ENCODE assay signal across 8 cellular contexts in genomic region chr2:113080134-113080533, GRCh38. TPM values are rescaled to one million over a fixed set of nuclear protein-coding genes. Genes with fewer than 3 reads are reported as not detected.
DNase-seq lines count a peak whose midpoint lies in the region; ATAC-seq and TF ChIP-seq lines count a peak whose summit lies in the region.

No MANE protein-coding gene starts in this region.

- H3K4me1 Mint-ChIP-seq in CD4-positive, CD25-positive, alpha-beta regulatory T cell: peaks cover 0 to 4% (median 1%) of the 10 kb centered on the region in 4 donors

- TF ChIP-seq CTCF in HEK293 (tag by site-specific recombination; IDR thresholded peaks at IDR 0.05) (no peak), Peyer's patch (IDR thresholded peaks at IDR 0.05) (peak in 4 of 6 experiments; percentile 50 to 65 (median 60)), omental fat pad (IDR thresholded peaks at IDR 0.05) (no peak)

- H3K9me3 Mint-ChIP-seq in CD4-positive, CD25-positive, alpha-beta regulatory T cell: peaks cover 0 to 7% (median 0%) of the 10 kb centered on the region in 7 donors
- no peaks in the 10 kb centered on the region for H3K9me3 Mint-ChIP-seq in activated naive CD4-positive, alpha-beta T cell treated with anti-CD3 and anti-CD28 coated beads, Interleukin-2, amount 50 U/mL, for 72 hours

- DNase-seq in CD4-positive, CD25-positive, alpha-beta regulatory T cell: peak in 2 of 3 donors; percentile 27 to 38
- no peak for DNase-seq in Peyer's patch
- peak in 1 of 2 donors; percentile 67 for DNase-seq in activated naive CD4-positive, alpha-beta T cell treated with anti-CD3 and anti-CD28 coated beads, Interleukin-2, amount 50 U/mL, for 72 hours (ENCODE audit: low spot score in 2 of 2)
- DNase-seq in iPS DF 4.7 (ENCODE audit: extremely low read depth, low spot score): peak; percentile 22
- peak; percentile 56 for DNase-seq in stimulated activated CD4-positive, alpha-beta T cell treated with anti-CD3 and anti-CD28 coated beads, Interleukin-4, amount 100 ng/mL, for 24 hours
- DNase-seq in NCI-H2081 treated with DMSO at 0.1 percent for 48 hours (lab: John Stamatoyannopoulos, UW): no peak
- DNase-seq in omental fat pad (ENCODE audit: low spot score): no peak

- H3K4me1 ChIP-seq in CD4-positive, CD25-positive, alpha-beta regulatory T cell (ENCODE audit: control insufficient read depth, insufficient read depth, low read length, poor library complexity, severe bottlenecking): no peaks in the 10 kb centered on the region
- H3K4me1 ChIP-seq in HEK293 (ENCODE audit: control insufficient read depth, insufficient read depth, low read length): no peaks in the 10 kb centered on the region
- no peaks in the 10 kb centered on the region for H3K4me1 ChIP-seq in Peyer's patch

- no peaks in the 10 kb centered on the region for H3K36me3 ChIP-seq in CD4-positive, CD25-positive, alpha-beta regulatory T cell (ENCODE audit: control insufficient read depth, insufficient read depth, low read length)
- H3K36me3 ChIP-seq in HEK293 (ENCODE audit: control insufficient read depth in 2 of 2, insufficient read depth in 1 of 2, low read length in 2 of 2): no peaks in the 10 kb centered on the region
- no peaks in the 10 kb centered on the region for H3K36me3 ChIP-seq in Peyer's patch

- H3K36me3 Mint-ChIP-seq in CD4-positive, CD25-positive, alpha-beta regulatory T cell: no peaks in the 10 kb centered on the region
- H3K36me3 Mint-ChIP-seq in activated naive CD4-positive, alpha-beta T cell treated with anti-CD3 and anti-CD28 coated beads, Interleukin-2, amount 50 U/mL, for 72 hours: no peaks in the 10 kb centered on the region

- peak; percentile 47 to 52 for ATAC-seq in CD4-positive, CD25-positive, alpha-beta regulatory T cell (ENCODE audit: low read depth in 2 of 2)
- ATAC-seq in activated naive CD4-positive, alpha-beta T cell treated with anti-CD3 and anti-CD28 coated beads, Interleukin-2, amount 50 U/mL, for 72 hours: peak; percentile 56 to 72
- no peak for ATAC-seq in omental fat pad (ENCODE audit: low FRiP score)

- H3K27ac Mint-ChIP-seq in CD4-positive, CD25-positive, alpha-beta regulatory T cell: no peak overlapping the region
- no peak overlapping the region for H3K27ac Mint-ChIP-seq in activated naive CD4-positive, alpha-beta T cell treated with anti-CD3 and anti-CD28 coated beads, Interleukin-2, amount 50 U/mL, for 72 hours

- H3K27me3 ChIP-seq in CD4-positive, CD25-positive, alpha-beta regulatory T cell (ENCODE audit: control insufficient read depth, insufficient read depth, low read length): no peaks in the 10 kb centered on the region
- H3K27me3 ChIP-seq in Peyer's patch: no peaks in the 10 kb centered on the region

- CTCF ChIA-PET in HEK293 (lab: Yijun Ruan, JAX): interaction anchor here (0.6 to 2.3 kb wide), 41 partner anchors 10 to 311 kb away, joined by 3 to 27 read pairs (median 4); partner anchors contain the start of gene IL1F10

- TF ChIP-seq POLR2A in Peyer's patch (IDR thresholded peaks at IDR 0.05): no peak

- no peaks in the 10 kb centered on the region for H3K9me3 ChIP-seq in CD4-positive, CD25-positive, alpha-beta regulatory T cell (ENCODE audit: control insufficient read depth in 2 of 2, low read length in 2 of 2)
- H3K9me3 ChIP-seq in HEK293 (ENCODE audit: control insufficient read depth, insufficient read depth, low read depth, low read length) (no peaks in the 10 kb centered on the region), Peyer's patch (no peaks in the 10 kb centered on the region)

- POLR2A ChIA-PET in HEK293 (lab: Yijun Ruan, JAX): no interaction called here

- peaks cover 30% of the 10 kb centered on the region for H3K27me3 Mint-ChIP-seq in CD4-positive, CD25-positive, alpha-beta regulatory T cell

- no peak overlapping the region for H3K27ac ChIP-seq in CD4-positive, CD25-positive, alpha-beta regulatory T cell (ENCODE audit: insufficient read depth, low read length, poor library complexity, severe bottlenecking)
- H3K27ac ChIP-seq in HEK293 (ENCODE audit: extremely low read depth, low read depth, low read length): no peak overlapping the region
- no peak overlapping the region for H3K27ac ChIP-seq in Peyer's patch

- H3K4me3 ChIP-seq in CD4-positive, CD25-positive, alpha-beta regulatory T cell (ENCODE audit: low read depth, low read length): no peak overlapping the region
- H3K4me3 ChIP-seq in HEK293 (ENCODE audit: low read depth, low read length) (no peak overlapping the region), Peyer's patch (no peak overlapping the region)

- H3K4me3 Mint-ChIP-seq in CD4-positive, CD25-positive, alpha-beta regulatory T cell: no peak overlapping the region

TF ChIP-seq in HEK293, 187 proteins besides CTCF, POLR2A, EP300 and RAD21:
- TF ChIP-seq ZNF350 (tag by site-specific recombination; IDR thresholded peaks at IDR 0.05) (no peak), ZNF664 (tag by site-specific recombination; IDR thresholded peaks at IDR 0.05) (peak; percentile 74), ZNF747 (tag by site-specific recombination; IDR thresholded peaks at IDR 0.05) (no peak), ZNF654 (tag by site-specific recombination; IDR thresholded peaks at IDR 0.05; ENCODE audit: low read depth) (peak; percentile 41), ATF2 (tag by site-specific recombination; IDR thresholded peaks at IDR 0.05; ENCODE audit: low read depth) (no peak)

RNA-seq across cellular contexts. Expression of gene IL1F10, which starts 12.4 kb away (rescaled TPM):
- total RNA-seq in CD4-positive, CD25-positive, alpha-beta regulatory T cell: not detected
- not detected for polyA plus RNA-seq in CD4-positive, CD25-positive, alpha-beta regulatory T cell
- total RNA-seq in Peyer's patch (not detected), omental fat pad (not detected)
- total RNA-seq in activated naive CD4-positive, alpha-beta T cell treated with anti-CD3 and anti-CD28 coated beads, Interleukin-2, amount 50 U/mL, for 72 hours: not detected

RNA-seq across cellular contexts. Expression of gene IL36RN, which starts 21.1 kb away (rescaled TPM):
- total RNA-seq in CD4-positive, CD25-positive, alpha-beta regulatory T cell: not detected
- polyA plus RNA-seq in CD4-positive, CD25-positive, alpha-beta regulatory T cell: not detected
- not detected for total RNA-seq in Peyer's patch
- not detected for total RNA-seq in activated naive CD4-positive, alpha-beta T cell treated with anti-CD3 and anti-CD28 coated beads, Interleukin-2, amount 50 U/mL, for 72 hours
- not detected for total RNA-seq in omental fat pad

RNA-seq across cellular contexts. Expression of gene IL36B, which starts 27.5 kb away (rescaled TPM):
- total RNA-seq in CD4-positive, CD25-positive, alpha-beta regulatory T cell: not detected
- polyA plus RNA-seq in CD4-positive, CD25-positive, alpha-beta regulatory T cell: not detected
- not detected for total RNA-seq in Peyer's patch
- total RNA-seq in activated naive CD4-positive, alpha-beta T cell treated with anti-CD3 and anti-CD28 coated beads, Interleukin-2, amount 50 U/mL, for 72 hours: not detected
- not detected for total RNA-seq in omental fat pad

RNA-seq across cellular contexts. Expression of gene IL1RN, which starts 47.3 kb away (rescaled TPM):
- total RNA-seq in CD4-positive, CD25-positive, alpha-beta regulatory T cell: not detected
- under 1 TPM in 2 of 4 donors, not detected in 2; 0.23 to 0.59 TPM for polyA plus RNA-seq in CD4-positive, CD25-positive, alpha-beta regulatory T cell
- 10 to 100 TPM in 2 of 4 donors, 1 to 10 TPM in 1, not detected in 1; 8.0 to 42.7 (median 17.7) TPM for total RNA-seq in Peyer's patch
- total RNA-seq in activated naive CD4-positive, alpha-beta T cell treated with anti-CD3 and anti-CD28 coated beads, Interleukin-2, amount 50 U/mL, for 72 hours: 1 to 10 TPM; 1.6 to 2.1 TPM
- 100 to 1,000 TPM in 1 of 4 donors, 1 to 10 TPM in 3; 4.8 to 114 (median 7.1) TPM for total RNA-seq in omental fat pad

Comparison
In these comparisons a context has a peak if more than half of its experiments do, and no peak if none do; other contexts are left out.
1. DNase-seq: peak in CD4-positive, CD25-positive, alpha-beta regulatory T cell (2 of 3), iPS DF 4.7 (single experiment) and stimulated activated CD4-positive, alpha-beta T cell treated with anti-CD3 and anti-CD28 coated beads, Interleukin-4, amount 100 ng/mL, for 24 hours (single experiment); none in Peyer's patch (0 of 3), NCI-H2081 treated with DMSO at 0.1 percent for 48 hours (single experiment) and omental fat pad (single experiment).
2. CTCF ChIP-seq: peak in Peyer's patch (4 of 6); none in HEK293 (single experiment) and omental fat pad (0 of 3).